13 cellular contexts compared by ENCODE assay signal in genomic region chr5:17157916-17158529, GRCh38. TPM values are rescaled to one million over a fixed set of nuclear protein-coding genes. Genes with fewer than 3 reads are reported as not detected.
A peak's percentile ranks its signal among the peaks of the same experiment; 100 is the strongest.
DNase-seq lines count a peak whose midpoint lies in the region; ATAC-seq and TF ChIP-seq lines count a peak whose summit lies in the region.
"Had no signal": no experiment of that assay in that cellular context is flagged by ENCODE, and none has a peak within 500 bp of the region (broad histone marks: within the 10 kb centered on the region; RNA-seq: fewer than 3 reads in every experiment).

No MANE protein-coding gene starts in this region.

- peak overlapping the region; percentile 45 for H2BK120ac ChIP-seq in mesenchymal stem cell (ENCODE audit: low read depth, low read length)

- TF ChIP-seq CTCF in AG09319 (IDR thresholded peaks at IDR 0.05; ENCODE audit: low read depth, low read length) (no peak), endodermal cell (conservative IDR thresholded peaks at IDR 0.05) (no peak), GM23338 (conservative IDR thresholded peaks at IDR 0.05; ENCODE audit: low read depth in 2 of 2) (no peak), esophagus muscularis mucosa (IDR thresholded peaks at IDR 0.05) (no peak)

- H4K91ac ChIP-seq in mesenchymal stem cell (ENCODE audit: low read length): peak overlapping the region; percentile 52

- peaks cover 8% of the 10 kb centered on the region for H3K9me3 Mint-ChIP-seq in endodermal cell
- H3K9me3 Mint-ChIP-seq in stimulated activated naive CD8-positive, alpha-beta T cell treated with anti-CD3 and anti-CD28 coated beads, Interleukin-15, amount 100 ng/mL, for 72 hours: peaks cover 7 to 11% of the 10 kb centered on the region in 2 donors
- H3K9me3 Mint-ChIP-seq in GM23338: no peaks in the 10 kb centered on the region; the same call in 2 of the 3 replicates

- H3K79me1 ChIP-seq in mesenchymal stem cell (replicated peaks; ENCODE audit: low read length, poor library complexity, severe bottlenecking): no peaks in the 10 kb centered on the region

- TF ChIP-seq EP300 in esophagus muscularis mucosa (IDR thresholded peaks at IDR 0.05): no peak

- H3K36me3 ChIP-seq in endodermal cell (ENCODE audit: control insufficient read depth, insufficient read depth, low read length): no peaks in the 10 kb centered on the region
- no peaks in the 10 kb centered on the region for H3K36me3 ChIP-seq in mesenchymal stem cell (ENCODE audit: control insufficient read depth in 1 of 2, insufficient read depth in 2 of 2, low read depth in 1 of 2, low read length in 2 of 2)
- H3K36me3 ChIP-seq in GM23338 (ENCODE audit: insufficient read depth): no peaks in the 10 kb centered on the region
- no peaks in the 10 kb centered on the region for H3K36me3 ChIP-seq in esophagus muscularis mucosa
- H3K36me3 ChIP-seq: left ventricle myocardium inferior, ovary had no signal

- peak overlapping the region; percentile 2 for H2BK15ac ChIP-seq in mesenchymal stem cell (ENCODE audit: low read depth, poor library complexity, severe bottlenecking)

- H3K4me2 ChIP-seq in mesenchymal stem cell (ENCODE audit: low read length, poor library complexity, severe bottlenecking) (no peak overlapping the region), GM23338 (no peak overlapping the region)

- no peaks in the 10 kb centered on the region for H3K4me1 ChIP-seq in endodermal cell (ENCODE audit: control insufficient read depth, insufficient read depth, low read length)
- H3K4me1 ChIP-seq in mesenchymal stem cell (ENCODE audit: control insufficient read depth, insufficient read depth, low read depth, low read length): peaks cover 10% of the 10 kb centered on the region
- H3K4me1 ChIP-seq in GM23338 (ENCODE audit: insufficient read depth): no peaks in the 10 kb centered on the region
- H3K4me1 ChIP-seq in esophagus muscularis mucosa: no peaks in the 10 kb centered on the region
- H3K4me1 ChIP-seq: left ventricle myocardium inferior had no signal

- peak overlapping the region in 1 of 2 experiments; percentile 35 for H3K14ac ChIP-seq in mesenchymal stem cell (ENCODE audit: low read length in 2 of 2)

- H3K27ac Mint-ChIP-seq in endodermal cell (no peak overlapping the region), GM23338 (no peak overlapping the region)
- no peak overlapping the region for H3K27ac Mint-ChIP-seq in stimulated activated naive CD8-positive, alpha-beta T cell treated with anti-CD3 and anti-CD28 coated beads, Interleukin-15, amount 100 ng/mL, for 72 hours
- H3K27ac Mint-ChIP-seq: CD4-positive, CD25-positive, alpha-beta regulatory T cell had no signal

- H2BK12ac ChIP-seq in mesenchymal stem cell (ENCODE audit: low read length in 2 of 2): peak overlapping the region; percentile 9 to 70

- no peak for TF ChIP-seq POLR2A in esophagus muscularis mucosa (IDR thresholded peaks at IDR 0.05; ENCODE audit: low read depth)

- no peak for ATAC-seq in stimulated activated naive CD8-positive, alpha-beta T cell treated with anti-CD3 and anti-CD28 coated beads, Interleukin-15, amount 100 ng/mL, for 72 hours
- ATAC-seq in GM23338: no peak

- WGBS in endodermal cell (ENCODE audit: insufficient coverage in 1 of 2, insufficient read length in 1 of 2), 2 experiments: 95 to 96% methylated on average over 6 to 7 of the region's 7 CpGs
- WGBS in mesenchymal stem cell: 41% methylated on average over 7 of the region's 7 CpGs
- WGBS in esophagus muscularis mucosa: 77% methylated on average over 7 of the region's 7 CpGs

- H3K27ac ChIP-seq in endodermal cell (ENCODE audit: low read depth, low read length) (no peak overlapping the region), mesenchymal stem cell (ENCODE audit: low read length, poor library complexity, severe bottlenecking) (no peak overlapping the region), GM23338 (ENCODE audit: low read depth) (no peak overlapping the region), esophagus muscularis mucosa (replicated peaks in 1 of 4) (no peak overlapping the region)
- H3K27ac ChIP-seq: left ventricle myocardium inferior, ovary had no signal

- peak overlapping the region; percentile 58 for H4K8ac ChIP-seq in mesenchymal stem cell (ENCODE audit: low read length)

- peak overlapping the region; percentile 11 for H2AK5ac ChIP-seq in mesenchymal stem cell (ENCODE audit: low read length, severe bottlenecking)

- H3K9ac ChIP-seq in endodermal cell (ENCODE audit: extremely low read depth, low read length, poor library complexity, severe bottlenecking) (no peak overlapping the region), mesenchymal stem cell (ENCODE audit: low read length) (no peak overlapping the region)

- H3K79me2 ChIP-seq in GM23338 (replicated peaks; ENCODE audit: insufficient read depth): no peaks in the 10 kb centered on the region

- H4K20me1 ChIP-seq in GM23338 (replicated peaks; ENCODE audit: insufficient read depth): no peaks in the 10 kb centered on the region

- peaks cover 18% of the 10 kb centered on the region for H3K27me3 Mint-ChIP-seq in endodermal cell (ENCODE audit: insufficient read depth)
- no peaks in the 10 kb centered on the region for H3K27me3 Mint-ChIP-seq in stimulated activated naive CD8-positive, alpha-beta T cell treated with anti-CD3 and anti-CD28 coated beads, Interleukin-15, amount 100 ng/mL, for 72 hours
- H3K27me3 Mint-ChIP-seq in GM23338 (ENCODE audit: insufficient read depth, low read depth, poor library complexity): peaks cover 3% of the 10 kb centered on the region
- H3K27me3 Mint-ChIP-seq: CD4-positive, CD25-positive, alpha-beta regulatory T cell had no signal

- H3K4me3 Mint-ChIP-seq in endodermal cell (no peak overlapping the region), GM23338 (no peak overlapping the region)
- no peak overlapping the region for H3K4me3 Mint-ChIP-seq in stimulated activated naive CD8-positive, alpha-beta T cell treated with anti-CD3 and anti-CD28 coated beads, Interleukin-15, amount 100 ng/mL, for 72 hours
- H3K4me3 Mint-ChIP-seq: CD4-positive, CD25-positive, alpha-beta regulatory T cell had no signal

- no peaks in the 10 kb centered on the region for H3F3A ChIP-seq in GM23338 (replicated peaks; ENCODE audit: low read depth)

- H3K27me3 ChIP-seq in endodermal cell (ENCODE audit: control insufficient read depth, insufficient read depth, low read length, poor library complexity, severe bottlenecking) (no peaks in the 10 kb centered on the region), mesenchymal stem cell (ENCODE audit: control insufficient read depth in 1 of 2, insufficient read depth in 1 of 2, low read length in 2 of 2) (no peaks in the 10 kb centered on the region), GM23338 (ENCODE audit: insufficient read depth) (no peaks in the 10 kb centered on the region), esophagus muscularis mucosa (no peaks in the 10 kb centered on the region)
- H3K27me3 ChIP-seq: ovary had no signal

- peaks cover 17% of the 10 kb centered on the region for H3K9me2 ChIP-seq in GM23338 (ENCODE audit: insufficient read depth)

- H2AFZ ChIP-seq in mesenchymal stem cell (ENCODE audit: low read depth, low read length) (no peak overlapping the region), GM23338 (no peak overlapping the region)

- no peak overlapping the region for H2BK5ac ChIP-seq in mesenchymal stem cell (ENCODE audit: low read depth, low read length, poor library complexity, severe bottlenecking)

- no peak overlapping the region for H3K23ac ChIP-seq in mesenchymal stem cell (ENCODE audit: low read length in 2 of 2)

- H3K4me1 Mint-ChIP-seq in endodermal cell: peaks cover 21% of the 10 kb centered on the region
- no peaks in the 10 kb centered on the region for H3K4me1 Mint-ChIP-seq in stimulated activated naive CD8-positive, alpha-beta T cell treated with anti-CD3 and anti-CD28 coated beads, Interleukin-15, amount 100 ng/mL, for 72 hours
- no peaks in the 10 kb centered on the region for H3K4me1 Mint-ChIP-seq in GM23338
- H3K4me1 Mint-ChIP-seq: CD4-positive, CD25-positive, alpha-beta regulatory T cell had no signal

- intact Hi-C loops in esophagus muscularis mucosa (cut with DNase I): no loop called here

- H3K4ac ChIP-seq in mesenchymal stem cell (ENCODE audit: low read depth in 1 of 2, low read length in 2 of 2): peak overlapping the region; percentile 13 to 41

- peak overlapping the region; percentile 64 to 90 for H3K18ac ChIP-seq in mesenchymal stem cell (ENCODE audit: low read depth in 1 of 2, low read length in 2 of 2)

- peak overlapping the region; percentile 0 for H3K4me3 ChIP-seq in endodermal cell (ENCODE audit: low read length)
- H3K4me3 ChIP-seq in mesenchymal stem cell (ENCODE audit: insufficient read depth in 1 of 2, low read depth in 1 of 2, low read length in 2 of 2): no peak overlapping the region
- no peak overlapping the region for H3K4me3 ChIP-seq in GM23338
- H3K4me3 ChIP-seq in esophagus muscularis mucosa: no peak overlapping the region
- H3K4me3 ChIP-seq: left ventricle myocardium inferior, ovary had no signal

- peak; percentile 70 for DNase-seq in AG09319 (ENCODE audit: extremely low read depth, low read depth)
- DNase-seq in MV-4-11 (lab: John Stamatoyannopoulos, UW): peak; percentile 58
- no peak for DNase-seq in endodermal cell
- DNase-seq in mesenchymal stem cell: peak; percentile 96
- DNase-seq in stimulated activated naive CD8-positive, alpha-beta T cell treated with anti-CD3 and anti-CD28 coated beads, Interleukin-15, amount 100 ng/mL, for 72 hours: no peak
- no peak for DNase-seq in GM23338 (ENCODE audit: low spot score)
- no peak for DNase-seq in central memory CD4-positive, alpha-beta T cell
- DNase-seq in esophagus muscularis mucosa (ENCODE audit: extremely low spot score): no peak
- DNase-seq: CD4-positive, CD25-positive, alpha-beta regulatory T cell; H7; left ventricle myocardium inferior; ovary; stimulated activated CD4-positive, alpha-beta T cell treated with anti-CD3 and anti-CD28 coated beads, Interleukin-2, amount 100 ng/mL, for 24 hours had no signal

- peaks cover 23% of the 10 kb centered on the region for H3K9me3 ChIP-seq in endodermal cell (ENCODE audit: control insufficient read depth, low read length)
- H3K9me3 ChIP-seq in mesenchymal stem cell (ENCODE audit: control insufficient read depth, low read length): no peaks in the 10 kb centered on the region
- H3K9me3 ChIP-seq in esophagus muscularis mucosa: no peaks in the 10 kb centered on the region
- H3K9me3 ChIP-seq: left ventricle myocardium inferior, ovary had no signal

- H3K36me3 Mint-ChIP-seq in endodermal cell (ENCODE audit: low read depth) (no peaks in the 10 kb centered on the region), GM23338 (ENCODE audit: low read depth) (no peaks in the 10 kb centered on the region)
- H3K36me3 Mint-ChIP-seq: CD4-positive, CD25-positive, alpha-beta regulatory T cell had no signal

RNA-seq across cellular contexts. Expression of gene BASP1, which starts 59.4 kb away (rescaled TPM):
- total RNA-seq in endodermal cell (10 to 100 TPM; 60.3 to 63.0 TPM), esophagus muscularis mucosa (10 to 100 TPM in 1 of 4 donors, 1 to 10 TPM in 3; 5.4 to 19.7 (median 6.6) TPM)
- 230 TPM for polyA plus RNA-seq in endodermal cell (2013, experiment 1 of 2)
- 203 TPM for polyA plus RNA-seq in endodermal cell (2013, experiment 2 of 2)
- polyA plus RNA-seq in mesenchymal stem cell (2013, experiment 1 of 2): 308 TPM
- polyA plus RNA-seq in mesenchymal stem cell (2013, experiment 2 of 2): 322 TPM
- 89.4 and 114 TPM in 2 replicates for total RNA-seq in GM23338 (2014; rRNA removed; shearing (Covaris generic))
- polyA plus RNA-seq in GM23338 (2016; fragmentation: Nextera tagmentation; extraction: Ambion mirVana): 84.2 and 87.5 TPM in 2 replicates

Comparison
In these comparisons a context has a peak if more than half of its experiments do, and no peak if none do; other contexts are left out.
1. DNase-seq: peak in AG09319 (single experiment), MV-4-11 (single experiment) and mesenchymal stem cell (single experiment); none in endodermal cell (single experiment), stimulated activated naive CD8-positive, alpha-beta T cell treated with anti-CD3 and anti-CD28 coated beads, Interleukin-15, amount 100 ng/mL, for 72 hours (0 of 2), GM23338 (single experiment), central memory CD4-positive, alpha-beta T cell (single experiment) and esophagus muscularis mucosa (single experiment).